Comparison of ENCODE assay signal across 9 cellular contexts in genomic region chr9:129023036-129023907, GRCh38. TPM values are rescaled to one million over a fixed set of nuclear protein-coding genes. Genes with fewer than 3 reads are reported as not detected.
DNase-seq lines count a peak whose midpoint lies in the region; ATAC-seq and TF ChIP-seq lines count a peak whose summit lies in the region.
"Had no signal": no experiment of that assay in that cellular context is flagged by ENCODE, and none has a peak within 500 bp of the region (broad histone marks: within the 10 kb centered on the region; RNA-seq: fewer than 3 reads in every experiment).

No MANE protein-coding gene starts in this region.

- intact Hi-C loops in IMR-90 (cut with micrococcal nuclease), result no loop called here

- POLR2A ChIA-PET in IMR-90 (lab: Charles Lee; ENCODE audit: unreplicated experiment), result no interaction called here

- peaks cover 20% of the 10 kb centered on the region for H4K20me1 ChIP-seq in IMR-90 (ENCODE audit: insufficient read depth, low read length)

- H3K36me3 ChIP-seq in IMR-90 (ENCODE audit: control insufficient read depth, insufficient read depth, low read length) (no peaks in the 10 kb centered on the region), kidney epithelial cell (ENCODE audit: control insufficient read depth, insufficient read depth, low read length) (no peaks in the 10 kb centered on the region)

- peak; percentile 96 for DNase-seq in A172 (ENCODE audit: low spot score)
- peak; percentile 79 for DNase-seq in IMR-90
- peak; percentile 39 for DNase-seq in astrocyte of the cerebellum (ENCODE audit: low read depth)
- peak; percentile 42 for DNase-seq in kidney epithelial cell (ENCODE audit: low read depth)
- DNase-seq in stimulated activated naive CD4-positive, alpha-beta T cell (lab: John Stamatoyannopoulos, UW), result no peak
- DNase-seq in NCI-H748 treated with DMSO at 0.1 percent for 48 hours (lab: John Stamatoyannopoulos, UW), result no peak
- no peak for DNase-seq in NCI-H345 (lab: John Stamatoyannopoulos, UW)
- no peak for DNase-seq in stimulated activated CD4-positive, alpha-beta T cell treated with anti-CD3 and anti-CD28 coated beads, Interleukin-4, amount 100 ng/mL, for 1 hour
- DNase-seq: NCI-H1105 treated with DMSO at 0.1 percent for 48 hours had no signal

- H2AFZ ChIP-seq in IMR-90 (replicated peaks; ENCODE audit: low read length, poor library complexity), result peak overlapping the region; percentile 69

- in situ Hi-C loops in IMR-90 (cut with MboI; ENCODE audit: low sequenced_read_pairs) (no loop called here), astrocyte of the cerebellum (cut with HindIII; ENCODE audit: low sequenced_read_pairs) (no loop called here)

- peaks cover 21 to 55% of the 10 kb centered on the region in 2 experiments for H3K79me1 ChIP-seq in IMR-90 (ENCODE audit: low read depth in 1 of 2, low read length in 2 of 2)

- TF ChIP-seq POLR2A in IMR-90 (IDR thresholded peaks at IDR 0.05; ENCODE audit: low read depth, low read length), result no peak

- H3K18ac ChIP-seq in IMR-90 (ENCODE audit: low read depth, low read length), result no peak overlapping the region; the same call in 1 of the 2 replicates

- CTCF ChIA-PET in IMR-90 (lab: Yijun Ruan, JAX), result interaction anchor here (1.1 kb wide), 1 partner anchor 16 kb away, joined by 3 read pairs; no protein-coding TSS in a partner anchor

- peak overlapping the region; percentile 34; the same call in 1 of the 2 replicates for H2BK20ac ChIP-seq in IMR-90 (ENCODE audit: low read depth, low read length)

- 72% methylated on average over 10 of the region's 16 CpGs; no CpG with 5 or more reads in 1 of the 2 experiments for WGBS in IMR-90 (ENCODE audit: extremely low coverage in 2 of 2, insufficient read length in 1 of 2), 2 experiments

- H3K4me1 ChIP-seq in IMR-90 (ENCODE audit: control insufficient read depth, insufficient read depth, low read length), result peaks cover 27% of the 10 kb centered on the region

- BruUV-seq in IMR-90 (replicated peaks; lab: Mats Ljungman, UMichigan), result no TSS peak

- H2BK120ac ChIP-seq in IMR-90 (ENCODE audit: low read depth, low read length), result no peak overlapping the region

- peaks cover 19% of the 10 kb centered on the region for H3K9me1 ChIP-seq in IMR-90 (ENCODE audit: insufficient read depth, low read length)

- no peak overlapping the region for H3K9ac ChIP-seq in IMR-90 (ENCODE audit: low read depth, low read length)

- H2AK5ac ChIP-seq in IMR-90 (ENCODE audit: low read depth, low read length), result peak overlapping the region; percentile 70; the same call in 1 of the 2 replicates

- peak overlapping the region; percentile 71; the same call in 1 of the 2 replicates for H3K23ac ChIP-seq in IMR-90 (ENCODE audit: low read depth, low read length)

- no peak for TF ChIP-seq RAD21 in IMR-90 (IDR thresholded peaks at IDR 0.05; ENCODE audit: low read length)

- peak overlapping the region; percentile 67; the same call in 1 of the 2 replicates for H4K5ac ChIP-seq in IMR-90 (ENCODE audit: low read depth, low read length)

- peak overlapping the region; percentile 11 for H2BK5ac ChIP-seq in IMR-90 (ENCODE audit: low read depth, low read length, poor library complexity, severe bottlenecking)

- peak overlapping the region in 1 of 2 experiments; percentile 46; a peak in 1 of 4 replicates for H4K8ac ChIP-seq in IMR-90 (ENCODE audit: low read depth in 2 of 2, low read length in 2 of 2)

- no peak overlapping the region; the same call in 2 of the 3 replicates for H2BK15ac ChIP-seq in IMR-90 (ENCODE audit: low read depth, low read length)

- H3K27me3 ChIP-seq in IMR-90 (ENCODE audit: control insufficient read depth, insufficient read depth, low read length) (no peaks in the 10 kb centered on the region), kidney epithelial cell (ENCODE audit: control insufficient read depth, insufficient read depth, low read length) (no peaks in the 10 kb centered on the region)

- H3K4me3 ChIP-seq in IMR-90 (ENCODE audit: insufficient read depth, low read depth, low read length) (no peak overlapping the region), astrocyte of the cerebellum (ENCODE audit: low read depth, low read length) (no peak overlapping the region), kidney epithelial cell (ENCODE audit: low read depth, low read length) (no peak overlapping the region)

- TF ChIP-seq CTCF in IMR-90 (conservative IDR thresholded peaks at IDR 0.05; ENCODE audit: low read depth, low read length) (no peak), astrocyte of the cerebellum (IDR thresholded peaks at IDR 0.05; ENCODE audit: low read depth, low read length, missing control alignments) (no peak), kidney epithelial cell (IDR thresholded peaks at IDR 0.05; ENCODE audit: insufficient read depth, low read length, poor library complexity, severe bottlenecking) (no peak)

- H3K4me2 ChIP-seq in IMR-90 (ENCODE audit: low read depth, low read length), result peak overlapping the region; percentile 39; the same call in 1 of the 2 replicates

- H2AK9ac ChIP-seq in IMR-90 (replicated peaks; ENCODE audit: low read depth, low read length, poor library complexity), result peak overlapping the region; percentile 79

- H3K56ac ChIP-seq in IMR-90 (ENCODE audit: extremely low read depth, insufficient read depth, low read length), result no peak overlapping the region

- peak overlapping the region; percentile 66; the same call in 1 of the 2 replicates for H3K14ac ChIP-seq in IMR-90 (replicated peaks; ENCODE audit: low read depth, low read length)

- no peak overlapping the region for H4K91ac ChIP-seq in IMR-90 (ENCODE audit: insufficient read depth, low read depth, low read length)

- peak overlapping the region; percentile 69 for H3K27ac ChIP-seq in IMR-90 (ENCODE audit: insufficient read depth, low read length)

- dilution Hi-C loops in IMR-90 (cut with HindIII; ENCODE audit: low sequenced_read_pairs, unreplicated experiment), result no loop called here

- H3K4ac ChIP-seq in IMR-90 (ENCODE audit: low read depth, low read length), result peak overlapping the region; percentile 69

- peak; percentile 28 for ATAC-seq in IMR-90 (ENCODE audit: low read depth)

- H3K9me3 ChIP-seq in IMR-90 (ENCODE audit: control insufficient read depth, insufficient read depth, low read length), result no peaks in the 10 kb centered on the region

TF ChIP-seq in IMR-90, 13 proteins besides CTCF, POLR2A, EP300 and RAD21:
- TF ChIP-seq MXI1 (IDR thresholded peaks at IDR 0.05; ENCODE audit: borderline replicate concordance, low read depth, low read length) (no peak), BHLHE40 (IDR thresholded peaks at IDR 0.05; ENCODE audit: low read depth, low read length) (no peak), FOS (IDR thresholded peaks at IDR 0.05; ENCODE audit: low read depth, low read length) (peak; percentile 58), MAFK (IDR thresholded peaks at IDR 0.05; ENCODE audit: low read depth, low read length) (no peak), MAZ (IDR thresholded peaks at IDR 0.05; ENCODE audit: borderline replicate concordance, low read depth, low read length) (peak; percentile 45; the same call in 1 of the 2 replicates), SMC3 (IDR thresholded peaks at IDR 0.05; ENCODE audit: low read depth, low read length) (no peak), USF2 (IDR thresholded peaks at IDR 0.05; ENCODE audit: low read depth, low read length) (no peak), ELK1 (IDR thresholded peaks at IDR 0.05; ENCODE audit: borderline replicate concordance, low read depth, low read length) (no peak), CHD1 (IDR thresholded peaks at IDR 0.05; ENCODE audit: low read depth, low read length) (no peak), RFX5 (IDR thresholded peaks at IDR 0.05; ENCODE audit: low read depth, low read length) (no peak), NFE2L2 (IDR thresholded peaks at IDR 0.05; ENCODE audit: low read depth, low read length) (no peak), RCOR1 (IDR thresholded peaks at IDR 0.05; ENCODE audit: insufficient replicate concordance, low read length) (peak; percentile 100), CEBPB (IDR thresholded peaks at IDR 0.05; ENCODE audit: low read depth, low read length) (no peak)

RNA-seq across cellular contexts. Expression of gene SH3GLB2, which starts 4.9 kb away (rescaled TPM):
- 155 and 156 TPM in 2 replicates for total RNA-seq in A172 (2014; rRNA removed; shearing (Covaris generic))
- total RNA-seq in IMR-90 (2012; rRNA removed), result 26.4 and 36.4 TPM in 2 replicates
- polyA plus RNA-seq in IMR-90 (2012; rRNA removed), result 68.4 and 72.1 TPM in 2 replicates
- polyA plus RNA-seq in IMR-90 (2012; cell fraction: cytosol; rRNA removed), result 29.3 and 50.5 TPM in 2 replicates
- 357 and 697 TPM in 2 replicates for polyA plus RNA-seq in IMR-90 (2012; cell fraction: nucleus; rRNA removed; ENCODE audit: low replicate concordance)
- 101 and 112 TPM in 2 replicates for total RNA-seq in kidney epithelial cell

RNA-seq across cellular contexts. Expression of gene MIGA2, which starts 13.2 kb away (rescaled TPM):
- total RNA-seq in A172 (2014; rRNA removed; shearing (Covaris generic)), result 28.6 and 33.0 TPM in 2 replicates
- total RNA-seq in IMR-90 (2012; rRNA removed) (9.7 and 12.5 TPM in 2 replicates), kidney epithelial cell (21.6 and 22.7 TPM in 2 replicates)
- 25.3 and 25.9 TPM in 2 replicates for polyA plus RNA-seq in IMR-90 (2012; rRNA removed)
- 22.2 and 23.0 TPM in 2 replicates for polyA plus RNA-seq in IMR-90 (2012; cell fraction: cytosol; rRNA removed)
- polyA plus RNA-seq in IMR-90 (2012; cell fraction: nucleus; rRNA removed; ENCODE audit: low replicate concordance), result 87.9 and 243 TPM in 2 replicates

RNA-seq across cellular contexts. Expression of gene DOLPP1, which starts 57.6 kb away (rescaled TPM):
- total RNA-seq in A172 (2014; rRNA removed; shearing (Covaris generic)), result 20.4 and 22.1 TPM in 2 replicates
- total RNA-seq in IMR-90 (2012; rRNA removed) (6.7 and 7.0 TPM in 2 replicates), kidney epithelial cell (15.3 and 15.5 TPM in 2 replicates)
- polyA plus RNA-seq in IMR-90 (2012; rRNA removed), result 16.5 and 17.1 TPM in 2 replicates
- 15.2 and 19.2 TPM in 2 replicates for polyA plus RNA-seq in IMR-90 (2012; cell fraction: cytosol; rRNA removed)
- 8.7 and 13.8 TPM in 2 replicates for polyA plus RNA-seq in IMR-90 (2012; cell fraction: nucleus; rRNA removed; ENCODE audit: low replicate concordance)

Comparison
In these comparisons a context has a peak if more than half of its experiments do, and no peak if none do; other contexts are left out.
1. DNase-seq: peak in A172 (single experiment), IMR-90 (single experiment), astrocyte of the cerebellum (single experiment) and kidney epithelial cell (single experiment); none in stimulated activated naive CD4-positive, alpha-beta T cell (0 of 6), NCI-H748 treated with DMSO at 0.1 percent for 48 hours (single experiment), NCI-H345 (single experiment) and stimulated activated CD4-positive, alpha-beta T cell treated with anti-CD3 and anti-CD28 coated beads, Interleukin-4, amount 100 ng/mL, for 1 hour (single experiment).